Comparison of ENCODE assay signal across 2 cellular contexts in the genomic region with DNA sequence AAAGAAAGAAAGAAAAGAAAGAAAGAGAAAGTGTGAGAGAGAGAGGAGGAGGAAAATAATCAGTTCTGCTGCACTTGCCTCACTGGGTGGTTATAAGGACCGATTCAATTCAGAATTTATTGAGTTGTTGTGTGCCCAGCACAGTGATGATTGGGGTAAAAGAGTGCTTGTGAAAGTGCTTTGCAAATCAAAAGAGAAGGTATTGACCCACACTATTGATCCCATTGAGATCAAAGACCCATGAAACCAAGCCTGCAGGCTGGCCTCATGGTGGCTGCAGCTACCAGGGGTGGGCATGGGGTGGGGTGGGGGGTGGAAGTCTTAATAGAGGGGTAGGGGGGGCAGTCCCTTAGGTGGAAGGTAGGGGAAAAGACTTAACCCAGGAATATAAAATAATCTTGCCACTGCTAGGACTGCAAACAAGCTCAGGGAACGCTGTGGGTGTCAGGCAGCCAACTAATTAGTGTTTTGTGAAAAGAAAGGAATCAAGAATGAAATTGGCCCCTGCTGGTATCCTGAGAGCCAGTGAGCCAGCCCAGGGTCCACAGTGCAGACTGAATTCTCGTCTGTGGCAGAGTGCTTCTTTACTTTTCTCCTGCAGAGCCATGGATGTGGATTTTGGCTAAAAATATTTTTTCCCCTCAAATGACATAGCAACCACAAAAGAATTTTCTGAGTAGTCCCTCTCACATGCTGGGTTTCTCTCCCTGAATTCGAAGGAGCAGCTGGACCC.
TF ChIP-seq lines count a peak whose summit lies in the region.

No MANE protein-coding gene starts in this region.

TF ChIP-seq in GM23338, 12 proteins besides CTCF, POLR2A, EP300 and RAD21:
- TF ChIP-seq EZH2phosphoT487 (IDR thresholded peaks at IDR 0.05; ENCODE audit: unreplicated experiment) (no peak), NANOG (IDR thresholded peaks at IDR 0.05; ENCODE audit: borderline replicate concordance) (no peak), STAT1 (IDR thresholded peaks at IDR 0.05; ENCODE audit: unreplicated experiment) (no peak)
- TF ChIP-seq, protein P1, sequence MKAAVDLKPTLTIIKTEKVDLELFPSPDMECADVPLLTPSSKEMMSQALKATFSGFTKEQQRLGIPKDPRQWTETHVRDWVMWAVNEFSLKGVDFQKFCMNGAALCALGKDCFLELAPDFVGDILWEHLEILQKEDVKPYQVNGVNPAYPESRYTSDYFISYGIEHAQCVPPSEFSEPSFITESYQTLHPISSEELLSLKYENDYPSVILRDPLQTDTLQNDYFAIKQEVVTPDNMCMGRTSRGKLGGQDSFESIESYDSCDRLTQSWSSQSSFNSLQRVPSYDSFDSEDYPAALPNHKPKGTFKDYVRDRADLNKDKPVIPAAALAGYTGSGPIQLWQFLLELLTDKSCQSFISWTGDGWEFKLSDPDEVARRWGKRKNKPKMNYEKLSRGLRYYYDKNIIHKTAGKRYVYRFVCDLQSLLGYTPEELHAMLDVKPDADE (IDR thresholded peaks at IDR 0.05), result no peak
- TF ChIP-seq, protein P2, sequence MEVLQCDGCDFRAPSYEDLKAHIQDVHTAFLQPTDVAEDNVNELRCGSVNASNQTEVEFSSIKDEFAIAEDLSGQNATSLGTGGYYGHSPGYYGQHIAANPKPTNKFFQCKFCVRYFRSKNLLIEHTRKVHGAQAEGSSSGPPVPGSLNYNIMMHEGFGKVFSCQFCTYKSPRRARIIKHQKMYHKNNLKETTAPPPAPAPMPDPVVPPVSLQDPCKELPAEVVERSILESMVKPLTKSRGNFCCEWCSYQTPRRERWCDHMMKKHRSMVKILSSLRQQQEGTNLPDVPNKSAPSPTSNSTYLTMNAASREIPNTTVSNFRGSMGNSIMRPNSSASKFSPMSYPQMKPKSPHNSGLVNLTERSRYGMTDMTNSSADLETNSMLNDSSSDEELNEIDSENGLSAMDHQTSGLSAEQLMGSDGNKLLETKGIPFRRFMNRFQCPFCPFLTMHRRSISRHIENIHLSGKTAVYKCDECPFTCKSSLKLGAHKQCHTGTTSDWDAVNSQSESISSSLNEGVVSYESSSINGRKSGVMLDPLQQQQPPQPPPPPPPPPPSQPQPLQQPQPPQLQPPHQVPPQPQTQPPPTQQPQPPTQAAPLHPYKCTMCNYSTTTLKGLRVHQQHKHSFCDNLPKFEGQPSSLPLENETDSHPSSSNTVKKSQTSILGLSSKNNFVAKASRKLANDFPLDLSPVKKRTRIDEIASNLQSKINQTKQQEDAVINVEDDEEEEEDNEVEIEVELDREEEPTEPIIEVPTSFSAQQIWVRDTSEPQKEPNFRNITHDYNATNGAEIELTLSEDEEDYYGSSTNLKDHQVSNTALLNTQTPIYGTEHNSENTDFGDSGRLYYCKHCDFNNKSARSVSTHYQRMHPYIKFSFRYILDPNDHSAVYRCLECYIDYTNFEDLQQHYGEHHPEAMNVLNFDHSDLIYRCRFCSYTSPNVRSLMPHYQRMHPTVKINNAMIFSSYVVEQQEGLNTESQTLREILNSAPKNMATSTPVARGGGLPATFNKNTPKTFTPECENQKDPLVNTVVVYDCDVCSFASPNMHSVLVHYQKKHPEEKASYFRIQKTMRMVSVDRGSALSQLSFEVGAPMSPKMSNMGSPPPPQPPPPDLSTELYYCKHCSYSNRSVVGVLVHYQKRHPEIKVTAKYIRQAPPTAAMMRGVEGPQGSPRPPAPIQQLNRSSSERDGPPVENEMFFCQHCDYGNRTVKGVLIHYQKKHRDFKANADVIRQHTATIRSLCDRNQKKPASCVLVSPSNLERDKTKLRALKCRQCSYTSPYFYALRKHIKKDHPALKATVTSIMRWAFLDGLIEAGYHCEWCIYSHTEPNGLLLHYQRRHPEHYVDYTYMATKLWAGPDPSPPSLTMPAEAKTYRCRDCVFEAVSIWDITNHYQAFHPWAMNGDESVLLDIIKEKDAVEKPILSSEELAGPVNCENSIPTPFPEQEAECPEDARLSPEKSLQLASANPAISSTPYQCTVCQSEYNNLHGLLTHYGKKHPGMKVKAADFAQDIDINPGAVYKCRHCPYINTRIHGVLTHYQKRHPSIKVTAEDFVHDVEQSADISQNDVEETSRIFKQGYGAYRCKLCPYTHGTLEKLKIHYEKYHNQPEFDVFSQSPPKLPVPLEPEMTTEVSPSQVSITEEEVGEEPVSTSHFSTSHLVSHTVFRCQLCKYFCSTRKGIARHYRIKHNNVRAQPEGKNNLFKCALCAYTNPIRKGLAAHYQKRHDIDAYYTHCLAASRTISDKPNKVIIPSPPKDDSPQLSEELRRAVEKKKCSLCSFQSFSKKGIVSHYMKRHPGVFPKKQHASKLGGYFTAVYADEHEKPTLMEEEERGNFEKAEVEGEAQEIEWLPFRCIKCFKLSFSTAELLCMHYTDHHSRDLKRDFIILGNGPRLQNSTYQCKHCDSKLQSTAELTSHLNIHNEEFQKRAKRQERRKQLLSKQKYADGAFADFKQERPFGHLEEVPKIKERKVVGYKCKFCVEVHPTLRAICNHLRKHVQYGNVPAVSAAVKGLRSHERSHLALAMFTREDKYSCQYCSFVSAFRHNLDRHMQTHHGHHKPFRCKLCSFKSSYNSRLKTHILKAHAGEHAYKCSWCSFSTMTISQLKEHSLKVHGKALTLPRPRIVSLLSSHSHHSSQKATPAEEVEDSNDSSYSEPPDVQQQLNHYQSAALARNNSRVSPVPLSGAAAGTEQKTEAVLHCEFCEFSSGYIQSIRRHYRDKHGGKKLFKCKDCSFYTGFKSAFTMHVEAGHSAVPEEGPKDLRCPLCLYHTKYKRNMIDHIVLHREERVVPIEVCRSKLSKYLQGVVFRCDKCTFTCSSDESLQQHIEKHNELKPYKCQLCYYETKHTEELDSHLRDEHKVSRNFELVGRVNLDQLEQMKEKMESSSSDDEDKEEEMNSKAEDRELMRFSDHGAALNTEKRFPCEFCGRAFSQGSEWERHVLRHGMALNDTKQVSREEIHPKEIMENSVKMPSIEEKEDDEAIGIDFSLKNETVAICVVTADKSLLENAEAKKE (CRISPR knock-in tag; IDR thresholded peaks at IDR 0.05), result no peak

TF ChIP-seq in K562, 482 proteins besides CTCF, POLR2A, EP300 and RAD21:
- TF ChIP-seq L3MBTL2 (IDR thresholded peaks at IDR 0.05) (0 out of 2 replicates have a peak, but pooled peaks have one; percentile 39), ARID2 (IDR thresholded peaks at IDR 0.05) (no peak), DDX20 (tag; IDR thresholded peaks at IDR 0.05; ENCODE audit: low read depth) (peak; percentile 32; the same call in 1 of the 2 replicates)
